ENCODE assay signal across 22 cellular contexts in genomic region chr4:7217039-7217438, GRCh38. TPM values are rescaled to one million over a fixed set of nuclear protein-coding genes. Genes with fewer than 3 reads are reported as not detected.
"Had no signal": no experiment of that assay in that cellular context is flagged by ENCODE, and none has a peak within 500 bp of the region (broad histone marks: within the 10 kb centered on the region; RNA-seq: fewer than 3 reads in every experiment).

No MANE protein-coding gene starts in this region.

- H3K9me2 ChIP-seq: SK-N-SH had no signal

- H3K9me3 ChIP-seq: SJCRH30, SK-N-SH had no signal

- H3K27ac ChIP-seq: SJCRH30, VCaP had no signal

- H3K4me2 ChIP-seq: SK-N-SH had no signal

- H3K36me3 ChIP-seq: SJCRH30 had no signal

- DNase-seq: activated CD4-positive, alpha-beta memory T cell treated with anti-CD3 and anti-CD28 coated beads, Interleukin-2, amount 10 ng/mL, durations not matched to agents 7 days and 5 days; activated CD4-positive, alpha-beta T cell treated with anti-CD3 and anti-CD28 coated beads for 36 hours; activated CD4-positive, alpha-beta T cell treated with anti-CD3 and anti-CD28 coated beads, Interleukin-2, amount 50 U/mL, for 1 hour; activated gamma-delta T cell; activated naive CD4-positive, alpha-beta T cell treated with anti-CD3 and anti-CD28 coated beads for 36 hours; activated T-cell treated with anti-CD3 and anti-CD28 coated beads for 4 hours; activated T-cell treated with anti-CD3 and anti-CD28 coated beads, Interleukin-2, amount 50 U/mL, for 48 hours; amygdala; Kasumi-1; NCI-H1105 treated with DMSO at 0.1 percent for 48 hours; NCI-H1436 treated with DMSO at 0.1 percent for 48 hours; NCI-H187; NCI-H2081; NCI-H446; NCI-H524; Right ventricle myocardium superior; SJCRH30; SK-N-SH; T-helper 1 cell had no signal

- H3K4me3 ChIP-seq: SJCRH30 had no signal

- ATAC-seq: activated CD4-positive, alpha-beta T cell treated with anti-CD3 and anti-CD28 coated beads for 36 hours; activated T-helper 17 cell treated with anti-CD3 and anti-CD28 coated beads, Interleukin-2, amount 50 U/mL, for 72 hours had no signal

- H3K9ac ChIP-seq: SK-N-SH had no signal

- H3K4me1 ChIP-seq: SJCRH30 had no signal

RNA-seq across cellular contexts. Expression of gene SORCS2, which starts 24.7 kb away (rescaled TPM):
- total RNA-seq: activated CD8-positive, alpha-beta memory T cell treated with anti-CD3 and anti-CD28 coated beads for 36 hours had no signal
